ENCODE assay signal across 9 cellular contexts in the genomic region with DNA sequence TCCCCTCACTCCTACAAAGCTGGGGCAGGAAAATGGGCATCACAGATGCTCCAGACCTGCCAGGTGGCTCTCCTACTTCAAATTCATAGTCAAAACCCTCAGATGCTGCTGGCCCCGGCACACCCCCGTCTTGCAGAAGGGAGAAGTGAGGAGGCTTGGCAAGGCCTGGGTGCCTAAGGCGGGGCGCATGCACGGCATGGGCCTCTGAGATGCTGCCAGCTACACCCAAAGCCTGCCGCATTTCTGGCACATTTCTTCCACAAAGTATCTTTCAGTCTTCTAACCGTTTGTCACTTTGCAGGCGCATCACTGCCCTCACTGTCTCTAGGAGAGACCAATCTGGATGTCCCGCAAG. TPM values are rescaled to one million over a fixed set of nuclear protein-coding genes. Genes with fewer than 3 reads are reported as not detected.
DNase-seq lines count a peak whose midpoint lies in the region; TF ChIP-seq lines count a peak whose summit lies in the region.
"Had no signal": no experiment of that assay in that cellular context is flagged by ENCODE, and none has a peak within 500 bp of the region (broad histone marks: within the 10 kb centered on the region; RNA-seq: fewer than 3 reads in every experiment).

No MANE protein-coding gene starts in this region.

- H3K9me3 ChIP-seq in AG04450 (ENCODE audit: control insufficient read depth, insufficient read depth, low read length) (no peaks in the 10 kb centered on the region; the same call in 1 of the 2 replicates), Peyer's patch (no peaks in the 10 kb centered on the region), ovary (no peaks in the 10 kb centered on the region)

- POLR2A ChIA-PET in AG04450 (lab: Yijun Ruan, JAX) = interaction anchor here (5.0 to 7.9 kb wide), 2 partner anchors 9 to 19 kb away, joined by 63 to 75 read pairs; a partner anchor contains a TSS

- DNase-seq in AG04450 (ENCODE audit: low read depth, low spot score) = no peak
- no peak for DNase-seq in Peyer's patch
- peak in 4 of 10 donors; percentile 54 to 65 (median 60) for DNase-seq in dorsolateral prefrontal cortex
- peak in 6 of 10 donors; percentile 30 to 92 (median 63) for DNase-seq in posterior cingulate gyrus
- DNase-seq in NOMO-1 (lab: John Stamatoyannopoulos, UW; ENCODE audit: unreplicated experiment in 2 of 2) = no peak
- no peak for DNase-seq in DMS153 (lab: John Stamatoyannopoulos, UW)
- DNase-seq in ovary = no peak
- no peak for DNase-seq in NCI-H748 (lab: John Stamatoyannopoulos, UW; ENCODE audit: unreplicated experiment)
- DNase-seq: NCI-H1105 treated with DMSO at 0.1 percent for 48 hours had no signal

- H3K4me1 ChIP-seq in Peyer's patch (peaks cover 0 to 67% (median 19%) of the 10 kb centered on the region in 4 donors), ovary (ENCODE audit: insufficient read depth) (peaks cover 28% of the 10 kb centered on the region)

- intact Hi-C loops in dorsolateral prefrontal cortex (cut with DNase I) = loop anchor here in 1 of 2 donors (10.0 kb wide), 1 partner anchor 402 kb away; no protein-coding TSS in a partner anchor
- intact Hi-C loops in posterior cingulate gyrus (cut with DNase I) = no loop called here
- intact Hi-C loops in ovary (cut with DNase I) = no loop called here

- H3K36me3 ChIP-seq in Peyer's patch = peaks cover 0 to 90% (median 2%) of the 10 kb centered on the region in 3 donors
- H3K36me3 ChIP-seq in ovary = no peaks in the 10 kb centered on the region

- WGBS in ovary, 3 donors = 80 to 85% (median 83%) methylated on average over 9 of the region's 9 CpGs

- peak overlapping the region; percentile 95 for H3K27ac ChIP-seq in AG04450 (ENCODE audit: low read depth, low read length)
- H3K27ac ChIP-seq in Peyer's patch = peak overlapping the region; percentile 20 to 73 (median 61)
- peak overlapping the region in 58 of 59 donors; percentile 35 to 91 (median 82) for H3K27ac ChIP-seq in dorsolateral prefrontal cortex
- no peak overlapping the region for H3K27ac ChIP-seq in ovary

- H3K4me3 ChIP-seq in AG04450 (ENCODE audit: low read depth, low read length) (no peak overlapping the region), Peyer's patch (no peak overlapping the region), dorsolateral prefrontal cortex (peak overlapping the region in 11 of 59 donors; percentile 2 to 44 (median 13)), ovary (no peak overlapping the region)

- no peak for TF ChIP-seq EP300 in ovary (IDR thresholded peaks at IDR 0.05)

- TF ChIP-seq CTCF in AG04450 (IDR thresholded peaks at IDR 0.05; ENCODE audit: low read depth, low read length) = no peak
- no peak for TF ChIP-seq CTCF in Peyer's patch (IDR thresholded peaks at IDR 0.05)
- no peak for TF ChIP-seq CTCF in dorsolateral prefrontal cortex (IDR thresholded peaks at IDR 0.05 in 54 of 56, conservative IDR thresholded peaks at IDR 0.05 in 2 of 56; ENCODE audit: low read depth in 1 of 56, partially characterized antibody in 56 of 56)
- no peak for TF ChIP-seq CTCF in ovary (IDR thresholded peaks at IDR 0.05)

- CTCF ChIA-PET in AG04450 (lab: Charles Lee) = interaction anchor here (1.5 kb wide), 1 partner anchor 457 kb away, joined by 3 read pairs; no protein-coding TSS in a partner anchor

- no peak for TF ChIP-seq POLR2A in Peyer's patch (IDR thresholded peaks at IDR 0.05)
- TF ChIP-seq POLR2A in ovary (IDR thresholded peaks at IDR 0.05) = no peak

- no peaks in the 10 kb centered on the region for H3K27me3 ChIP-seq in AG04450 (ENCODE audit: control insufficient read depth, insufficient read depth, low read length)
- H3K27me3 ChIP-seq in Peyer's patch = no peaks in the 10 kb centered on the region
- no peaks in the 10 kb centered on the region for H3K27me3 ChIP-seq in dorsolateral prefrontal cortex
- H3K27me3 ChIP-seq in ovary = no peaks in the 10 kb centered on the region

RNA-seq across cellular contexts. Expression of a gene that starts 19.6 kb away (rescaled TPM):
- polyA plus RNA-seq in AG04450 (2011; rRNA removed) (722 and 735 TPM in 2 replicates), ovary (100 to 1,000 TPM; 140 to 351 TPM)
- 648 and 799 TPM in 2 replicates for polyA minus RNA-seq in AG04450 (2011; rRNA and poly(A)+ RNA removed)
- total RNA-seq in Peyer's patch (100 to 1,000 TPM; 170 to 192 (median 180) TPM), dorsolateral prefrontal cortex (100 to 1,000 TPM in 77 of 120 experiments, 10 to 100 TPM in 43; 67.7 to 164 (median 107) TPM), ovary (100 to 1,000 TPM in 5 of 7 donors, 10 to 100 TPM in 2; 67.2 to 352 (median 260) TPM)

Comparison
In these comparisons a context has a peak if more than half of its experiments do, and no peak if none do; other contexts are left out.
1. DNase-seq: peak in posterior cingulate gyrus (6 of 10); none in AG04450 (single experiment), Peyer's patch (0 of 3), NOMO-1 (0 of 2), DMS153 (single experiment), ovary (0 of 5) and NCI-H748 (single experiment).
2. H3K27ac ChIP-seq: peak in AG04450 (single experiment), Peyer's patch (4 of 4) and dorsolateral prefrontal cortex (58 of 59); none in ovary (0 of 2).